Comparison of ENCODE assay signal across 30 cellular contexts in genomic region chr1:113091988-113092602, GRCh38. TPM values are rescaled to one million over a fixed set of nuclear protein-coding genes. Genes with fewer than 3 reads are reported as not detected.
A peak's percentile ranks its signal among the peaks of the same experiment; 100 is the strongest.
DNase-seq lines count a peak whose midpoint lies in the region; ATAC-seq and TF ChIP-seq lines count a peak whose summit lies in the region.
"Had no signal": no experiment of that assay in that cellular context is flagged by ENCODE, and none has a peak within 500 bp of the region (broad histone marks: within the 10 kb centered on the region; RNA-seq: fewer than 3 reads in every experiment).

No MANE protein-coding gene starts in this region.

- H3K4me1 Mint-ChIP-seq in activated CD4-positive, alpha-beta T cell treated with anti-CD3 and anti-CD28 coated beads for 36 hours: peaks cover 9% of the 10 kb centered on the region
- no peaks in the 10 kb centered on the region for H3K4me1 Mint-ChIP-seq in GM23338
- peaks cover 17% of the 10 kb centered on the region for H3K4me1 Mint-ChIP-seq in activated naive CD8-positive, alpha-beta T cell treated with anti-CD3 and anti-CD28 coated beads, Interleukin-2, amount 10 ng/mL, durations not matched to agents 7 days and 5 days
- H3K4me1 Mint-ChIP-seq: CD14-positive monocyte had no signal

- peaks cover 4% of the 10 kb centered on the region; the same call in 1 of the 2 replicates for H3F3A ChIP-seq in GM23338 (replicated peaks; ENCODE audit: low read depth)

- no peak overlapping the region for H3K4me3 Mint-ChIP-seq in activated CD4-positive, alpha-beta T cell treated with anti-CD3 and anti-CD28 coated beads for 36 hours
- no peak overlapping the region for H3K4me3 Mint-ChIP-seq in GM23338
- no peak overlapping the region for H3K4me3 Mint-ChIP-seq in activated naive CD8-positive, alpha-beta T cell treated with anti-CD3 and anti-CD28 coated beads, Interleukin-2, amount 10 ng/mL, durations not matched to agents 7 days and 5 days
- H3K4me3 Mint-ChIP-seq: activated CD8-positive, alpha-beta T cell treated with anti-CD3 and anti-CD28 coated beads for 36 hours; CD14-positive monocyte; effector memory CD8-positive, alpha-beta T cell; neural progenitor cell had no signal

- DNase-seq in activated CD4-positive, alpha-beta T cell treated with anti-CD3 and anti-CD28 coated beads for 36 hours: no peak
- no peak for DNase-seq in activated CD4-positive, alpha-beta T cell treated with anti-CD3 and anti-CD28 coated beads for 4 hours
- DNase-seq in GM23338 (ENCODE audit: low spot score) (no peak), mucosa of descending colon (peak in 1 of 3 donors; percentile 20), dermis blood vessel endothelial cell (no peak), cerebellar nuclear complex (lab: John Stamatoyannopoulos, UW) (no peak)
- no peak for DNase-seq in activated naive CD8-positive, alpha-beta T cell treated with anti-CD3 and anti-CD28 coated beads, Interleukin-2, amount 10 ng/mL, durations not matched to agents 7 days and 5 days
- DNase-seq: activated CD8-positive, alpha-beta T cell treated with anti-CD3 and anti-CD28 coated beads for 36 hours; activated gamma-delta T cell; activated T-cell treated with anti-CD3 and anti-CD28 coated beads for 4 hours; effector memory CD8-positive, alpha-beta T cell; kidney; NCI-H1105; NCI-H2029 treated with DMSO at 0.1 percent for 48 hours; NCI-H2227 treated with DMSO at 0.1 percent for 48 hours; NCI-H526 treated with DMSO at 0.1 percent for 48 hours; right cardiac atrium; SHP77 treated with DMSO at 0.1 percent for 48 hours; stimulated activated CD4-positive, alpha-beta T cell treated with anti-CD3 and anti-CD28 coated beads, Interleukin-12 subunit alpha, Interleukin-12 subunit beta, amount 100 ng/mL, for 4 hours; stimulated activated CD4-positive, alpha-beta T cell treated with anti-CD3 and anti-CD28 coated beads, Interleukin-4, amount 100 ng/mL, for 1 hour; T-helper 9 cell had no signal

- no peaks in the 10 kb centered on the region for H3K9me3 ChIP-seq in mucosa of descending colon

- ATAC-seq in activated CD4-positive, alpha-beta T cell treated with anti-CD3 and anti-CD28 coated beads for 36 hours: no peak
- no peak for ATAC-seq in GM23338
- ATAC-seq in activated naive CD8-positive, alpha-beta T cell treated with anti-CD3 and anti-CD28 coated beads, Interleukin-2, amount 10 ng/mL, durations not matched to agents 7 days and 5 days (ENCODE audit: low read depth): no peak
- ATAC-seq in mucosa of descending colon: peak; percentile 96
- no peak for ATAC-seq in HG03460 (IDR thresholded peaks at IDR 0.05; ENCODE audit: unreplicated experiment)
- ATAC-seq: activated CD8-positive, alpha-beta T cell treated with anti-CD3 and anti-CD28 coated beads for 36 hours; effector memory CD8-positive, alpha-beta T cell; GM12878; Panc1; right cardiac atrium had no signal

- H3K9me2 ChIP-seq in GM23338 (ENCODE audit: insufficient read depth): no peaks in the 10 kb centered on the region

- H3K27me3 Mint-ChIP-seq in activated CD4-positive, alpha-beta T cell treated with anti-CD3 and anti-CD28 coated beads for 36 hours: no peaks in the 10 kb centered on the region
- H3K27me3 Mint-ChIP-seq in GM23338 (ENCODE audit: insufficient read depth, low read depth, poor library complexity): no peaks in the 10 kb centered on the region
- H3K27me3 Mint-ChIP-seq in activated naive CD8-positive, alpha-beta T cell treated with anti-CD3 and anti-CD28 coated beads, Interleukin-2, amount 10 ng/mL, durations not matched to agents 7 days and 5 days: no peaks in the 10 kb centered on the region
- H3K27me3 Mint-ChIP-seq: activated CD8-positive, alpha-beta T cell treated with anti-CD3 and anti-CD28 coated beads for 36 hours; effector memory CD8-positive, alpha-beta T cell had no signal

- H2AFZ ChIP-seq in GM23338: no peak overlapping the region
- H2AFZ ChIP-seq: neural progenitor cell, parathyroid adenoma had no signal

- H3K4me1 ChIP-seq in GM23338 (ENCODE audit: insufficient read depth) (no peaks in the 10 kb centered on the region), mucosa of descending colon (ENCODE audit: low read depth) (peaks cover 12% of the 10 kb centered on the region)
- H3K4me1 ChIP-seq: neural progenitor cell, parathyroid adenoma had no signal

- peaks cover 49% of the 10 kb centered on the region for H3K36me3 ChIP-seq in GM23338 (ENCODE audit: insufficient read depth)
- peaks cover 15% of the 10 kb centered on the region for H3K36me3 ChIP-seq in mucosa of descending colon (ENCODE audit: low read depth)

- POLR2A ChIA-PET in activated CD4-positive, alpha-beta T cell treated with anti-CD3 and anti-CD28 coated beads for 36 hours (lab: Charles Lee): no interaction called here
- POLR2A ChIA-PET in activated naive CD8-positive, alpha-beta T cell treated with anti-CD3 and anti-CD28 coated beads, Interleukin-2, amount 10 ng/mL, durations not matched to agents 7 days and 5 days (lab: Charles Lee): no interaction called here

- no peaks in the 10 kb centered on the region for H3K27me3 ChIP-seq in GM23338 (ENCODE audit: insufficient read depth)
- H3K27me3 ChIP-seq: neural progenitor cell had no signal

- CTCF ChIA-PET in activated CD4-positive, alpha-beta T cell treated with anti-CD3 and anti-CD28 coated beads for 36 hours (lab: Charles Lee): interaction anchor here (3.6 kb wide), 1 partner anchor 20 kb away, joined by 21 read pairs; the partner anchor contains the start of gene LRIG2

- intact Hi-C loops in activated CD4-positive, alpha-beta T cell treated with anti-CD3 and anti-CD28 coated beads for 36 hours (cut with DNase I, micrococcal nuclease): no loop called here
- intact Hi-C loops in mucosa of descending colon (cut with DNase I, micrococcal nuclease): no loop called here

- TF ChIP-seq CTCF in GM23338 (conservative IDR thresholded peaks at IDR 0.05; ENCODE audit: low read depth in 2 of 2) (no peak), mucosa of descending colon (IDR thresholded peaks at IDR 0.05) (no peak)

- no peak overlapping the region for H3K4me2 ChIP-seq in GM23338
- H3K4me2 ChIP-seq: neural progenitor cell had no signal

- peaks cover 61% of the 10 kb centered on the region for H3K79me2 ChIP-seq in GM23338 (replicated peaks; ENCODE audit: insufficient read depth)

- H3K27ac Mint-ChIP-seq in activated CD4-positive, alpha-beta T cell treated with anti-CD3 and anti-CD28 coated beads for 36 hours: peak overlapping the region; percentile 12
- no peak overlapping the region for H3K27ac Mint-ChIP-seq in GM23338
- H3K27ac Mint-ChIP-seq in activated naive CD8-positive, alpha-beta T cell treated with anti-CD3 and anti-CD28 coated beads, Interleukin-2, amount 10 ng/mL, durations not matched to agents 7 days and 5 days: peak overlapping the region; percentile 8
- H3K27ac Mint-ChIP-seq: activated CD8-positive, alpha-beta T cell treated with anti-CD3 and anti-CD28 coated beads for 36 hours; neural progenitor cell had no signal

- no peak overlapping the region for H3K4me3 ChIP-seq in GM23338
- no peak overlapping the region for H3K4me3 ChIP-seq in mucosa of descending colon
- H3K4me3 ChIP-seq: coronary artery, GM12878, lung, neural progenitor cell had no signal

- no peaks in the 10 kb centered on the region for H3K9me3 Mint-ChIP-seq in activated CD4-positive, alpha-beta T cell treated with anti-CD3 and anti-CD28 coated beads for 36 hours (ENCODE audit: low read depth)
- no peaks in the 10 kb centered on the region for H3K9me3 Mint-ChIP-seq in GM23338
- H3K9me3 Mint-ChIP-seq in activated naive CD8-positive, alpha-beta T cell treated with anti-CD3 and anti-CD28 coated beads, Interleukin-2, amount 10 ng/mL, durations not matched to agents 7 days and 5 days: no peaks in the 10 kb centered on the region
- H3K9me3 Mint-ChIP-seq: activated CD8-positive, alpha-beta T cell treated with anti-CD3 and anti-CD28 coated beads for 36 hours; CD14-positive monocyte; effector memory CD8-positive, alpha-beta T cell; neural progenitor cell had no signal

- H3K27ac ChIP-seq in GM23338 (ENCODE audit: low read depth): peak overlapping the region; percentile 41; the same call in 1 of the 2 replicates
- H3K27ac ChIP-seq: 22Rv1, coronary artery, neural progenitor cell, parathyroid adenoma had no signal

- peaks cover 21% of the 10 kb centered on the region; the same call in 1 of the 2 replicates for H4K20me1 ChIP-seq in GM23338 (replicated peaks; ENCODE audit: insufficient read depth)

- peaks cover 27% of the 10 kb centered on the region for H3K36me3 Mint-ChIP-seq in activated CD4-positive, alpha-beta T cell treated with anti-CD3 and anti-CD28 coated beads for 36 hours (ENCODE audit: low read depth)
- peaks cover 45% of the 10 kb centered on the region for H3K36me3 Mint-ChIP-seq in GM23338 (ENCODE audit: low read depth)
- peaks cover 15% of the 10 kb centered on the region for H3K36me3 Mint-ChIP-seq in activated naive CD8-positive, alpha-beta T cell treated with anti-CD3 and anti-CD28 coated beads, Interleukin-2, amount 10 ng/mL, durations not matched to agents 7 days and 5 days

RNA-seq across cellular contexts. Expression of gene LRIG2, which starts 19.1 kb away (rescaled TPM):
- 10 to 100 TPM in 1 of 2 experiments, 1 to 10 TPM in 1; 7.1 to 10.2 TPM for total RNA-seq in activated CD4-positive, alpha-beta T cell treated with anti-CD3 and anti-CD28 coated beads for 36 hours
- total RNA-seq in GM23338 (2014; rRNA removed; shearing (Covaris generic)): 40.4 and 41.8 TPM in 2 replicates
- polyA plus RNA-seq in GM23338 (2016; fragmentation: Nextera tagmentation; extraction: Ambion mirVana): 7.7 and 10.0 TPM in 2 replicates
- 10 to 100 TPM; 15.3 to 21.4 TPM for total RNA-seq in activated naive CD8-positive, alpha-beta T cell treated with anti-CD3 and anti-CD28 coated beads, Interleukin-2, amount 10 ng/mL, durations not matched to agents 7 days and 5 days
- total RNA-seq in mucosa of descending colon (10 to 100 TPM; 15.4 to 26.8 (median 16.4) TPM), dermis blood vessel endothelial cell (9.0 and 16.1 TPM in 2 replicates)
